In genomic region chr1:149914545-149914944, GRCh38 we compare ENCODE assay signal across 22 cellular contexts.
"Had no signal": no experiment of that assay in that cellular context is flagged by ENCODE, and none has a peak within 500 bp of the region (broad histone marks: within the 10 kb centered on the region; RNA-seq: fewer than 3 reads in every experiment).

No MANE protein-coding gene starts in this region.

- ATAC-seq: activated naive CD4-positive, alpha-beta T cell treated with anti-CD3 and anti-CD28 coated beads, Interleukin-2, amount 50 U/mL, for 72 hours; body of pancreas; heart right ventricle; naive thymus-derived CD8-positive, alpha-beta T cell; right cardiac atrium; T-cell; WTC11 had no signal

- H3K9me3 Mint-ChIP-seq: activated CD4-positive, alpha-beta memory T cell treated with anti-CD3 and anti-CD28 coated beads for 36 hours; activated naive CD4-positive, alpha-beta T cell treated with anti-CD3 and anti-CD28 coated beads, Interleukin-2, amount 50 U/mL, for 72 hours; naive thymus-derived CD8-positive, alpha-beta T cell; T-cell; WTC11 had no signal

- H3K27me3 Mint-ChIP-seq: activated CD4-positive, alpha-beta memory T cell treated with anti-CD3 and anti-CD28 coated beads for 36 hours had no signal

- H3K4me3 ChIP-seq: adrenal gland, body of pancreas, colonic mucosa, esophagus squamous epithelium, heart right ventricle, tibial nerve had no signal

- H3K4me3 Mint-ChIP-seq: activated CD4-positive, alpha-beta memory T cell treated with anti-CD3 and anti-CD28 coated beads for 36 hours; T-cell; WTC11 had no signal

- H3K27ac ChIP-seq: adrenal gland, body of pancreas, colonic mucosa, epithelial cell of prostate, esophagus squamous epithelium, heart right ventricle, tibial nerve had no signal

- H3K27ac Mint-ChIP-seq: activated CD4-positive, alpha-beta memory T cell treated with anti-CD3 and anti-CD28 coated beads for 36 hours; activated naive CD4-positive, alpha-beta T cell treated with anti-CD3 and anti-CD28 coated beads, Interleukin-2, amount 50 U/mL, for 72 hours; WTC11 had no signal

- FAIRE-seq: endometrium had no signal

- H3K9me3 ChIP-seq: adrenal gland, body of pancreas, colonic mucosa, esophagus squamous epithelium, heart right ventricle, tibial nerve had no signal

- DNase-seq: activated CD4-positive, alpha-beta memory T cell treated with anti-CD3 and anti-CD28 coated beads for 36 hours; activated gamma-delta T cell treated with Interleukin-2 at 50 U/mL for 16 hours; activated T-cell treated with anti-CD3 and anti-CD28 coated beads for 4 hours; adrenal gland; aorta; body of pancreas; colonic mucosa; effector CD8-positive, alpha-beta T cell; esophagus squamous epithelium; foreskin melanocyte; heart right ventricle; naive thymus-derived CD8-positive, alpha-beta T cell; right cardiac atrium; stimulated activated CD4-positive, alpha-beta T cell treated with anti-CD3 and anti-CD28 coated beads, Interleukin-15, amount 100 ng/mL, for 24 hours; stimulated activated CD4-positive, alpha-beta T cell treated with anti-CD3 and anti-CD28 coated beads, Interleukin-2, amount 100 ng/mL, for 24 hours; stimulated activated naive CD4-positive, alpha-beta T cell; T-cell had no signal

- H3K4me1 ChIP-seq: colonic mucosa had no signal

- H3K27me3 ChIP-seq: adrenal gland, body of pancreas had no signal

- H3K36me3 ChIP-seq: adrenal gland, colonic mucosa, esophagus squamous epithelium, heart right ventricle, tibial nerve had no signal

- H3K36me3 Mint-ChIP-seq: activated naive CD4-positive, alpha-beta T cell treated with anti-CD3 and anti-CD28 coated beads, Interleukin-2, amount 50 U/mL, for 72 hours; naive thymus-derived CD8-positive, alpha-beta T cell had no signal
